Comparison of ENCODE assay signal across 1 cellular context in the genomic region with DNA sequence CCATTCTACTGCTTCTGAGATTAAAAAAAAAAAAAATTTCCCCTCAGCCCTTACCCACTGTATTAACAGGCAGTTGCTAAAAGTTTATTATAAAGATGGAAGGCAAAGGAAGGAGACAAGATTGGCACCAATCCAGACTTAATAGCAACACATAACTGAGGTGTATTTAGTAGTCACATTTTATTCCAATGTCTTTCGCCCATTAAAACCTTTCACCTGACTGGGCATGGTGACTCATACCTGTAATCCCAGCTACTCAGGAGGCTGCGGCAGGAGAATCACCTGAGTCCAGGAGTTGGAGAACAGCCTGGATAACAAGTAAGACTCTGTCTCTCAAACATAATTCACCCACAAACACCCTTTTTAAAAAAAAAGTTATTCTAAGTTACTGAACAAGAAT.
TF ChIP-seq lines count a peak whose summit lies in the region.

No MANE protein-coding gene starts in this region.

TF ChIP-seq in K562, 482 proteins besides CTCF, POLR2A, EP300 and RAD21 (continued from another document):
- no peak for TF ChIP-seq JUND (IDR thresholded peaks at IDR 0.05; ENCODE audit: borderline replicate concordance, low read depth, low read length)
- no peak for TF ChIP-seq JUND (tag; IDR thresholded peaks at IDR 0.05; ENCODE audit: borderline replicate concordance, low read depth, low read length)
- no peak for TF ChIP-seq RFX1 (IDR thresholded peaks at IDR 0.05)
- no peak for TF ChIP-seq BDP1 (IDR thresholded peaks at IDR 0.05; ENCODE audit: insufficient read depth, insufficient read length)
- TF ChIP-seq ZNF146 (CRISPR knock-in tag; IDR thresholded peaks at IDR 0.05; ENCODE audit: unreplicated experiment), result no peak
- TF ChIP-seq NFIC (IDR thresholded peaks at IDR 0.05), result peak; percentile 59; the same call in 1 of the 2 replicates
